25 cellular contexts compared by ENCODE assay signal in genomic region chr9:123418506-123418905, GRCh38.
"Had no signal": no experiment of that assay in that cellular context is flagged by ENCODE, and none has a peak within 500 bp of the region (broad histone marks: within the 10 kb centered on the region; RNA-seq: fewer than 3 reads in every experiment).

No MANE protein-coding gene starts in this region.

- H3K27ac ChIP-seq: body of pancreas, dorsolateral prefrontal cortex, epithelial cell of prostate, hepatocyte, tibial nerve, vagina had no signal

- H3K27me3 ChIP-seq: body of pancreas, dorsolateral prefrontal cortex, hepatocyte, tibial nerve, vagina had no signal

- DNase-seq: activated CD4-positive, alpha-beta T cell treated with anti-CD3 and anti-CD28 coated beads, Interleukin-2, amount 10 ng/mL, durations not matched to agents 24 days and 14 days; activated CD4-positive, CD25-positive, alpha-beta regulatory T cell; activated CD8-positive, alpha-beta T cell treated with anti-CD3 and anti-CD28 coated beads, Interleukin-2, amount 10 ng/mL, durations not matched to agents 7 days and 5 days; activated T-cell treated with anti-CD3 and anti-CD28 coated beads, Interleukin-2, amount 50 U/mL, for 24 hours; amygdala; caudate nucleus; foreskin fibroblast; natural killer cell; nucleus accumbens; retina; stimulated activated CD4-positive, alpha-beta T cell treated with anti-CD3 and anti-CD28 coated beads, Interleukin-2, amount 100 ng/mL, for 24 hours; stimulated activated naive CD4-positive, alpha-beta T cell treated with Interleukin-2 at 50 U/mL for 16 hours; T-helper 1 cell; T-helper 9 cell had no signal

- H3K9me3 Mint-ChIP-seq: activated CD4-positive, alpha-beta T cell treated with anti-CD3 and anti-CD28 coated beads, Interleukin-2, amount 10 ng/mL, durations not matched to agents 24 days and 14 days; activated T-cell treated with anti-CD3 and anti-CD28 coated beads, Interleukin-2, amount 50 U/mL, for 24 hours; activated T-helper 2 cell treated with anti-CD3 and anti-CD28 coated beads, Interferon-gamma antibody, Interleukin-2, Interleukin-4, amounts not matched to agents 10 μg/mL and 5 μg/mL and 100 μg/mL, durations not matched to agents 14 hours and 24 hours and 36 hours; natural killer cell had no signal

- H3K27me3 Mint-ChIP-seq: activated CD4-positive, alpha-beta T cell treated with anti-CD3 and anti-CD28 coated beads, Interleukin-2, amount 10 ng/mL, durations not matched to agents 24 days and 14 days; activated naive CD8-positive, alpha-beta T cell; activated T-cell treated with anti-CD3 and anti-CD28 coated beads, Interleukin-2, amount 50 U/mL, for 24 hours had no signal

- H3K4me3 ChIP-seq: body of pancreas, dorsolateral prefrontal cortex, hepatocyte, lung, tibial nerve, vagina had no signal

- H3K36me3 Mint-ChIP-seq: natural killer cell had no signal

- FAIRE-seq: colon had no signal

- H3K27ac Mint-ChIP-seq: activated CD4-positive, alpha-beta T cell treated with anti-CD3 and anti-CD28 coated beads, Interleukin-2, amount 10 ng/mL, durations not matched to agents 24 days and 14 days; activated naive CD8-positive, alpha-beta T cell; activated T-cell treated with anti-CD3 and anti-CD28 coated beads, Interleukin-2, amount 50 U/mL, for 24 hours; activated T-helper 2 cell treated with anti-CD3 and anti-CD28 coated beads, Interferon-gamma antibody, Interleukin-2, Interleukin-4, amounts not matched to agents 10 μg/mL and 5 μg/mL and 100 μg/mL, durations not matched to agents 14 hours and 24 hours and 36 hours; natural killer cell had no signal

- H3K4me1 ChIP-seq: body of pancreas, tibial nerve had no signal

- H3K9me3 ChIP-seq: body of pancreas, tibial nerve, vagina had no signal

- ATAC-seq: activated CD8-positive, alpha-beta T cell treated with anti-CD3 and anti-CD28 coated beads, Interleukin-2, amount 10 ng/mL, durations not matched to agents 7 days and 5 days; body of pancreas; left colon; natural killer cell had no signal

- H3K4me3 Mint-ChIP-seq: activated CD4-positive, alpha-beta T cell treated with anti-CD3 and anti-CD28 coated beads, Interleukin-2, amount 10 ng/mL, durations not matched to agents 24 days and 14 days; activated CD8-positive, alpha-beta T cell treated with anti-CD3 and anti-CD28 coated beads, Interleukin-2, amount 10 ng/mL, durations not matched to agents 7 days and 5 days; activated naive CD8-positive, alpha-beta T cell; activated T-cell treated with anti-CD3 and anti-CD28 coated beads, Interleukin-2, amount 50 U/mL, for 24 hours; natural killer cell had no signal
